Comparison of ENCODE assay signal across 7 cellular contexts in the genomic region with DNA sequence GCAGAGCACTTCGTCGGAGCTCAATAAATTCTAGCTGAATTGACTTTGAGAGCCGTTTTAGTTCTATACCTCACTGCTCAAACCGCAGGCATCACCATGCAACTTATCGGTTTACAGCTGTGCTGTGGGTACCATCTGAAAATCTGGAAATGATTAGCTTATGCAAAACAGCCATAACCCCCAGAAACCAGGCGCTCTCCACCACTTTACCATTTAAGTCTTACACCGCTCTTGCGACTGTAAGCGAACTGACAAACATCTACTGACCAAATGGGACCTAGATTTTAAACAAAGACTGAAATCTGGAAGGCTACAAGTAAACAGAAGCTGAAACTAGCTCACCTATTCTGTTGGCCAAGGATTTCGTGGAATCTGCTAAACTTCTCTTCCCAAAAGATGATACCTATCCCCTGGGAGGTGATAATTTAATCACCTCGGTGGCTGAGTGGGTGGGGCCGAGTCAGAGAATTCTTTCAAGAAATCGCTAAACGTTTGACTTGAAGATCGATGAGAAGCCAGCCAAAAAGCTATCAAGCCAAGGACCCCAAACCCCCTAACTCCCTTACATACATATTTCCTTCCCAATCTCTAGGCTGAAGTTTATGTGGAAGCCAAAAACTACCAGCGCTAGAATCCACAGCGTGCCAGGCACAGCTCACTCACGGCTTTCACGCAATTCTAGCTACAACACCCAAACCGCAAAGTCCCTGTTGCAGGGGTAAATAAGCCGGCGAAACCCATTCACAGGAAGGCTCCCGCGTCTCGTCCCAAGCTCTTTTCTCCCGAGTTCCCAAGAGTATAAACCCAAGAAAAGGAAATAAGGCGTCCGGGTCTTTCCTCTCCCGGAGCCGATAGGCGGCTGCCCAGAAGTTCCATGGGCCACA. TPM values are rescaled to one million over a fixed set of nuclear protein-coding genes. Genes with fewer than 3 reads are reported as not detected.
DNase-seq lines count a peak whose midpoint lies in the region; ATAC-seq and TF ChIP-seq lines count a peak whose summit lies in the region.

No MANE protein-coding gene starts in this region.

- in situ Hi-C loops in GM13977 (cut with MboI; ENCODE audit: low pct_unique_long_range_greater_than_20kb, low sequenced_read_pairs, unreplicated experiment): no loop called here

- H3K36me3 ChIP-seq in ascending aorta: no peaks in the 10 kb centered on the region
- H3K36me3 ChIP-seq in suprapubic skin: no peaks in the 10 kb centered on the region

- ATAC-seq in GM21526 (IDR thresholded peaks at IDR 0.05; ENCODE audit: low FRiP score, unreplicated experiment) (peak; percentile 48), left colon (peak; percentile 2)

- intact Hi-C loops in ascending aorta (cut with DNase I) (loop anchor here (1.0 to 5.0 kb wide), 10 partner anchors 15 to 1556 kb away; partner anchors contain the start of genes GTF2H1, HPS5, RPS13 and SERGEF), left colon (cut with DNase I, micrococcal nuclease) (loop anchor here in 1 of 2 donors (10.0 kb wide), 1 partner anchor 61 kb away; the partner anchor contains the start of gene TMEM86A)

- no peaks in the 10 kb centered on the region for H3K9me3 ChIP-seq in ascending aorta
- no peaks in the 10 kb centered on the region for H3K9me3 ChIP-seq in suprapubic skin

- WGBS in suprapubic skin: 6% methylated on average over 31 of the region's 31 CpGs

- peaks cover 0 to 12% of the 10 kb centered on the region in 2 donors for H3K4me1 ChIP-seq in ascending aorta
- peaks cover 21% of the 10 kb centered on the region for H3K4me1 ChIP-seq in suprapubic skin

- TF ChIP-seq POLR2A in suprapubic skin (IDR thresholded peaks at IDR 0.05): no peak

- H3K4me3 ChIP-seq in Jurkat, Clone E6-1 (ENCODE audit: low read length): peak overlapping the region; percentile 99
- peak overlapping the region; percentile 84 to 99 for H3K4me3 ChIP-seq in ascending aorta
- H3K4me3 ChIP-seq in suprapubic skin: peak overlapping the region; percentile 81

- DNase-seq in GM13977 (ENCODE audit: low spot score) (peak; percentile 50), ascending aorta (ENCODE audit: low spot score in 2 of 2) (no peak), left colon (peak in 1 of 2 donors; percentile 18), suprapubic skin (ENCODE audit: low spot score in 2 of 2) (peak in 1 of 2 donors; percentile 67), Ammon's horn (ENCODE audit: low spot score) (no peak)
- peak; percentile 77 for DNase-seq in Jurkat, Clone E6-1 (ENCODE audit: low read depth, low spot score)

- peak overlapping the region; percentile 96 for H3K27ac ChIP-seq in ascending aorta
- H3K27ac ChIP-seq in suprapubic skin: peak overlapping the region; percentile 93

- no peaks in the 10 kb centered on the region for H3K27me3 ChIP-seq in ascending aorta
- no peaks in the 10 kb centered on the region for H3K27me3 ChIP-seq in suprapubic skin

- TF ChIP-seq EP300 in suprapubic skin (IDR thresholded peaks at IDR 0.05): no peak

- TF ChIP-seq CTCF in GM13977 (IDR thresholded peaks at IDR 0.05; ENCODE audit: extremely low read depth, insufficient read depth, missing control alignments) (no peak), ascending aorta (IDR thresholded peaks at IDR 0.05) (no peak), suprapubic skin (IDR thresholded peaks at IDR 0.05) (no peak)

RNA-seq across cellular contexts. Expression of gene SPTY2D1, which starts 0.6 kb away (rescaled TPM):
- 14.5 TPM for polyA plus RNA-seq in Jurkat, Clone E6-1 (2012; ENCODE audit: insufficient read depth, insufficient read length)
- 7.8 TPM for total RNA-seq in ascending aorta
- total RNA-seq in left colon: 10 to 100 TPM; 19.9 to 20.2 TPM
- total RNA-seq in suprapubic skin: 10 to 100 TPM; 17.6 to 31.4 (median 27.3) TPM

RNA-seq across cellular contexts. Expression of gene MISFA, which starts 33.9 kb away (rescaled TPM):
- polyA plus RNA-seq in Jurkat, Clone E6-1 (2012; ENCODE audit: insufficient read depth, insufficient read length): not detected
- not detected for total RNA-seq in ascending aorta
- total RNA-seq in left colon: 1 to 10 TPM; 1.8 to 2.0 TPM
- total RNA-seq in suprapubic skin: 1 to 10 TPM in 2 of 4 donors, not detected in 2; 2.7 to 5.1 TPM

RNA-seq across cellular contexts. Expression of gene UEVLD, which starts 45.0 kb away (rescaled TPM):
- polyA plus RNA-seq in Jurkat, Clone E6-1 (2012; ENCODE audit: insufficient read depth, insufficient read length): not detected
- total RNA-seq in ascending aorta (10.1 TPM), left colon (10 to 100 TPM; 32.7 to 36.3 TPM), suprapubic skin (10 to 100 TPM; 24.1 to 46.1 (median 32.8) TPM)

Comparison
In these comparisons a context has a peak if more than half of its experiments do, and no peak if none do; other contexts are left out.
1. DNase-seq: peak in GM13977 (single experiment) and Jurkat, Clone E6-1 (single experiment); none in ascending aorta (0 of 2) and Ammon's horn (single experiment).
2. Peak in every context shown above with its lines, with median percentiles within 50 percentile points of each other: H3K4me3 ChIP-seq.